Comparison of ENCODE assay signal across 16 cellular contexts in genomic region chr5:8058626-8059180, GRCh38.
"Had no signal": no experiment of that assay in that cellular context is flagged by ENCODE, and none has a peak within 500 bp of the region (broad histone marks: within the 10 kb centered on the region; RNA-seq: fewer than 3 reads in every experiment).

No MANE protein-coding gene starts in this region.

- H3K9me3 Mint-ChIP-seq: activated T-helper 2 cell treated with anti-CD3 and anti-CD28 coated beads, Interferon-gamma antibody, Interleukin-2, Interleukin-4, amounts not matched to agents 10 μg/mL and 5 μg/mL and 100 μg/mL, durations not matched to agents 14 hours and 24 hours and 36 hours; stimulated activated effector memory CD8-positive, alpha-beta T cell treated with anti-CD3 and anti-CD28 coated beads, Interleukin-12 subunit alpha, Interleukin-12 subunit beta, amount 100 ng/mL, for 72 hours had no signal

- H3K36me3 ChIP-seq: gastrocnemius medialis, neutrophil, thoracic aorta, upper lobe of right lung had no signal

- H3K4me1 ChIP-seq: gastrocnemius medialis, upper lobe of right lung had no signal

- H3K36me3 Mint-ChIP-seq: activated CD8-positive, alpha-beta memory T cell treated with anti-CD3 and anti-CD28 coated beads, Interleukin-2, amount 10 ng/mL, durations not matched to agents 7 days and 5 days; activated naive CD4-positive, alpha-beta T cell treated with anti-CD3 and anti-CD28 coated beads, Interleukin-2, amount 10 ng/mL, durations not matched to agents 7 days and 5 days; naive B cell; stimulated activated effector memory CD8-positive, alpha-beta T cell treated with anti-CD3 and anti-CD28 coated beads, Interleukin-12 subunit alpha, Interleukin-12 subunit beta, amount 100 ng/mL, for 72 hours had no signal

- H3K4me1 Mint-ChIP-seq: activated CD8-positive, alpha-beta memory T cell treated with anti-CD3 and anti-CD28 coated beads, Interleukin-2, amount 10 ng/mL, durations not matched to agents 7 days and 5 days; activated naive CD4-positive, alpha-beta T cell treated with anti-CD3 and anti-CD28 coated beads, Interleukin-2, amount 10 ng/mL, durations not matched to agents 7 days and 5 days; stimulated activated effector memory CD8-positive, alpha-beta T cell treated with anti-CD3 and anti-CD28 coated beads, Interleukin-12 subunit alpha, Interleukin-12 subunit beta, amount 100 ng/mL, for 72 hours had no signal

- H3K4me3 Mint-ChIP-seq: activated CD8-positive, alpha-beta memory T cell treated with anti-CD3 and anti-CD28 coated beads, Interleukin-2, amount 10 ng/mL, durations not matched to agents 7 days and 5 days; activated naive CD4-positive, alpha-beta T cell treated with anti-CD3 and anti-CD28 coated beads, Interleukin-2, amount 10 ng/mL, durations not matched to agents 7 days and 5 days; stimulated activated effector memory CD8-positive, alpha-beta T cell treated with anti-CD3 and anti-CD28 coated beads, Interleukin-12 subunit alpha, Interleukin-12 subunit beta, amount 100 ng/mL, for 72 hours had no signal

- H3K27ac ChIP-seq: gastrocnemius medialis, neutrophil, thoracic aorta, upper lobe of right lung had no signal

- H3K27me3 ChIP-seq: gastrocnemius medialis, neutrophil, upper lobe of right lung had no signal

- H3K27me3 Mint-ChIP-seq: activated CD8-positive, alpha-beta memory T cell treated with anti-CD3 and anti-CD28 coated beads, Interleukin-2, amount 10 ng/mL, durations not matched to agents 7 days and 5 days; activated naive CD4-positive, alpha-beta T cell treated with anti-CD3 and anti-CD28 coated beads, Interleukin-2, amount 10 ng/mL, durations not matched to agents 7 days and 5 days had no signal

- H3K4me3 ChIP-seq: gastrocnemius medialis, lung, thoracic aorta, upper lobe of right lung had no signal

- H3K27ac Mint-ChIP-seq: activated CD8-positive, alpha-beta memory T cell treated with anti-CD3 and anti-CD28 coated beads, Interleukin-2, amount 10 ng/mL, durations not matched to agents 7 days and 5 days; activated naive CD4-positive, alpha-beta T cell treated with anti-CD3 and anti-CD28 coated beads, Interleukin-2, amount 10 ng/mL, durations not matched to agents 7 days and 5 days; activated T-helper 2 cell treated with anti-CD3 and anti-CD28 coated beads, Interferon-gamma antibody, Interleukin-2, Interleukin-4, amounts not matched to agents 10 μg/mL and 5 μg/mL and 100 μg/mL, durations not matched to agents 14 hours and 24 hours and 36 hours; naive B cell; stimulated activated effector memory CD8-positive, alpha-beta T cell treated with anti-CD3 and anti-CD28 coated beads, Interleukin-12 subunit alpha, Interleukin-12 subunit beta, amount 100 ng/mL, for 72 hours had no signal

- H3K9me3 ChIP-seq: gastrocnemius medialis, neutrophil, thoracic aorta, upper lobe of right lung had no signal

- DNase-seq: activated CD4-positive, alpha-beta T cell treated with anti-CD3 and anti-CD28 coated beads for 1 hour; activated CD4-positive, alpha-beta T cell treated with anti-CD3 and anti-CD28 coated beads, Interleukin-2, amount 50 U/mL, for 48 hours; activated CD8-positive, alpha-beta memory T cell treated with anti-CD3 and anti-CD28 coated beads, Interleukin-2, amount 10 ng/mL, durations not matched to agents 7 days and 5 days; activated naive CD4-positive, alpha-beta T cell treated with anti-CD3 and anti-CD28 coated beads, Interleukin-2, amount 10 ng/mL, durations not matched to agents 7 days and 5 days; activated T-cell treated with anti-CD3 and anti-CD28 coated beads, Interleukin-2, amount 50 U/mL, for 1 hour; dermis blood vessel endothelial cell; gastrocnemius medialis; left cardiac atrium; naive B cell; T-helper 9 cell; upper lobe of right lung had no signal
